In the genomic region with DNA sequence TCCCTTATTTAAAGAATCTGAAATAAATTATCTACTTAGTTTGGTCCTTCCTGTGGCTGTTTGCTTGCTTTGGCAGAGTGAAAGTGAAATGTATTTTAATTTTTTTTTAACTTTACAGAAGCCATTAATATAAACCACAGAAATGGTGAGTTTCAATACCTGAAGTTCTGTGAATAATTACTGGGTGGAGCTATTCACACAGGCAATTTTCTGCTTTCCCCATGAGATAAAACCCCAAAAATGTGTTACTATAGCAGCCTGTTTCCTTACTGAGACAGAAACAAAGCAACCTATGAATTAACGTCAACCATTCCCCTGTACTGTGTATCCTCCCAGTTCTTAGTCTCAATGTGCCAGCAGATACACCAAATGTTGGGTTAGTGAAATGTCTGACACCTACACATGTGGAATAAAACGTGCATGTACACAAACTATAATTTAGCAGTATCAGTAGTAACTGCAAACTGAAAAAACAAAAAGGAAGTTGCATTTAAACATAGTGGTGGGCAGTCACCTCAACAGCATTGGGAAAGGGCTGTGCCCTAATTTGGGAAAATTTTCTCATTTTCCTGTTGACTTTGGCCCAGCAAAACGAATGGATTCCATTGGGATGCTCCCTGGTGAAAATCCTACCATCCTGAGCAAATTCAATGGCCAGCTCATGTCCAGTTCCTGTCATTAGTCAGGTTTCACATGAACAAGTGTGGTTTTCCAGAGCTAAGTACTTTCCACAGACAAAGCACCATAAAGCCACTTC, we compare ENCODE assay signal across 8 cellular contexts.
DNase-seq lines count a peak whose midpoint lies in the region; ATAC-seq and TF ChIP-seq lines count a peak whose summit lies in the region.

No MANE protein-coding gene starts in this region.

- H3K4me3 Mint-ChIP-seq in CD4-positive, alpha-beta T cell, result peak overlapping the region; percentile 54
- H3K4me3 Mint-ChIP-seq in central memory CD8-positive, alpha-beta T cell, result no peak overlapping the region

- peak; percentile 90 for ATAC-seq in CD4-positive, alpha-beta T cell (ENCODE audit: poor library complexity)
- ATAC-seq in HG03066 (IDR thresholded peaks at IDR 0.05; ENCODE audit: low read depth, unreplicated experiment), result peak; percentile 83
- ATAC-seq in central memory CD8-positive, alpha-beta T cell (replicated peaks; ENCODE audit: extremely low read depth, poor library complexity, severe bottlenecking), result peak; percentile 46
- ATAC-seq in HG03439 (IDR thresholded peaks at IDR 0.05; ENCODE audit: unreplicated experiment), result no peak
- ATAC-seq in left lobe of liver, result no peak
- ATAC-seq in HG03520 (IDR thresholded peaks at IDR 0.05; ENCODE audit: unreplicated experiment), result no peak

- H3K27me3 ChIP-seq in CD4-positive, alpha-beta T cell (ENCODE audit: control insufficient read depth, insufficient read depth, low read length), result no peaks in the 10 kb centered on the region

- H3K27ac Mint-ChIP-seq in CD4-positive, alpha-beta T cell, result peak overlapping the region; percentile 82
- H3K27ac Mint-ChIP-seq in central memory CD8-positive, alpha-beta T cell (ENCODE audit: low read depth), result peak overlapping the region; percentile 60

- H3K27me3 Mint-ChIP-seq in CD4-positive, alpha-beta T cell, result no peaks in the 10 kb centered on the region
- H3K27me3 Mint-ChIP-seq in central memory CD8-positive, alpha-beta T cell, result no peaks in the 10 kb centered on the region

- POLR2A ChIA-PET in CD4-positive, alpha-beta T cell (lab: Charles Lee), result interaction anchor here (1.0 to 1.5 kb wide), 3 partner anchors 25 to 461 kb away, joined by 3 to 4 read pairs (median 4); no protein-coding TSS in a partner anchor

- H3K36me3 Mint-ChIP-seq in CD4-positive, alpha-beta T cell (ENCODE audit: low read depth), result no peaks in the 10 kb centered on the region
- H3K36me3 Mint-ChIP-seq in central memory CD8-positive, alpha-beta T cell (ENCODE audit: insufficient read depth), result no peaks in the 10 kb centered on the region

- H3K4me1 Mint-ChIP-seq in CD4-positive, alpha-beta T cell (ENCODE audit: low read depth), result peaks cover 21% of the 10 kb centered on the region
- peaks cover 12% of the 10 kb centered on the region for H3K4me1 Mint-ChIP-seq in central memory CD8-positive, alpha-beta T cell

- no peak for TF ChIP-seq CTCF in CD4-positive, alpha-beta T cell (IDR thresholded peaks at IDR 0.05)

- no peak overlapping the region for H3K27ac ChIP-seq in CD4-positive, alpha-beta T cell (ENCODE audit: low read depth, low read length)

- DNase-seq in CD4-positive, alpha-beta T cell, result no peak
- DNase-seq in GM19240 (ENCODE audit: insufficient read length, low spot score) (peak; percentile 29), NCI-H1930 (lab: John Stamatoyannopoulos, UW) (no peak), left lobe of liver (ENCODE audit: low spot score) (no peak)
- DNase-seq in central memory CD8-positive, alpha-beta T cell (ENCODE audit: low spot score in 2 of 2), result no peak

- intact Hi-C loops in CD4-positive, alpha-beta T cell (cut with DNase I, micrococcal nuclease), result no loop called here

- CTCF ChIA-PET in CD4-positive, alpha-beta T cell (lab: Charles Lee), result no interaction called here

- H3K9me3 ChIP-seq in CD4-positive, alpha-beta T cell (ENCODE audit: control insufficient read depth, low read length), result no peaks in the 10 kb centered on the region

- H3K9me3 Mint-ChIP-seq in CD4-positive, alpha-beta T cell, result no peaks in the 10 kb centered on the region
- H3K9me3 Mint-ChIP-seq in central memory CD8-positive, alpha-beta T cell, result no peaks in the 10 kb centered on the region

Comparison
In these comparisons a context has a peak if more than half of its experiments do, and no peak if none do; other contexts are left out.
1. ATAC-seq: peak in CD4-positive, alpha-beta T cell (single experiment), HG03066 (single experiment) and central memory CD8-positive, alpha-beta T cell (single experiment); none in HG03439 (single experiment), left lobe of liver (single experiment) and HG03520 (single experiment).